In the genomic region with DNA sequence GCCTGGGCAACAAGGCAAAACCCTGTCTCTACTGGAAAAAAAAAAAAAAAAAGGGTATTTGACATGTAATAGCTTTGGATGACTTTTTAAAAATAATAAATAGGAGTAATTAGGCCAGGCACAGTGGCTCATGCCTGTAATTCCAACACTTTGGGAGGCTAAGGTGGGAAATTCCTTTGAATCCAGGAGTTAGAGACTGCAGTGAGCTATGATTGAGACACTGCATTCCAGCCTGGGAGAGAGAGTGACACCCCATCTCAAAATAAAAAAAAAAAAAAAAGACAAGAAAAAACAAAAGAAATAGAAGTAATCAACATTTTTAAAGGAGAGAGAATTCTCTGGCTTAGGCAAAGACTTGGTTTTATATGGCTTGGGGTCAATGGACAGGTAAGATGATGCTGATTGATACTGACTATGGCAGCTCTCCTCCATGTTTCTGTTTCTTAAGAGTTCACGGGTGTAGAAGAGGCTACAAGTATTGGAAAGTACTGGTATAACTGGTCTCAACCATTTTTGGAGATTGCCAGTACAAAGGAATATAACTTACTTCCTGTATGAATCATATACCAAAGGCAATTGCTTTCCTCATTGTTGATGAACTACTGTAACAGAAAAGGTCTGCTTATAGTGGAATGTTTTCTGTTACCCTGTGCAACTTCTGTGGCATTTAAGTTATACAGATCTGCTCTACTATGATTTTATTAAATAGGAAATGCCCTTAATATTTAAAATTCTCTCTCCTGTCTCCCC, we compare ENCODE assay signal across 1 cellular context.
A peak's percentile ranks its signal among the peaks of the same experiment; 100 is the strongest.
TF ChIP-seq lines count a peak whose summit lies in the region.

No MANE protein-coding gene starts in this region.

TF ChIP-seq in HCT116, 20 proteins besides CTCF, POLR2A, EP300 and RAD21 (continued from another document):
- TF ChIP-seq SP1 (IDR thresholded peaks at IDR 0.05; ENCODE audit: low read depth) (peak; percentile 51; the same call in 1 of the 2 replicates), YY1 (IDR thresholded peaks at IDR 0.05; ENCODE audit: extremely low read depth, insufficient replicate concordance, low read depth, low read length) (peak; percentile 8), TCF7L2 (IDR thresholded peaks at IDR 0.05; ENCODE audit: borderline replicate concordance, extremely low read depth, insufficient read depth, insufficient read length) (no peak), ELF1 (IDR thresholded peaks at IDR 0.05; ENCODE audit: borderline replicate concordance, low read depth) (0 out of 2 replicates have a peak, but pooled peaks have one; percentile 34), EZH2phosphoT487 (IDR thresholded peaks at IDR 0.05; ENCODE audit: borderline replicate concordance) (no peak), POLR2AphosphoS5 (IDR thresholded peaks at IDR 0.05; ENCODE audit: low read depth, low read length) (no peak), CBX3 (IDR thresholded peaks at IDR 0.05; ENCODE audit: low read depth) (peak; percentile 71; the same call in 1 of the 2 replicates), SIN3A (IDR thresholded peaks at IDR 0.05; ENCODE audit: low read depth) (no peak), EGR1 (IDR thresholded peaks at IDR 0.05; ENCODE audit: low read depth) (no peak), MAX (IDR thresholded peaks at IDR 0.05) (0 out of 2 replicates have a peak, but pooled peaks have one; percentile 30)
